Comparison of ENCODE assay signal across 8 cellular contexts in the genomic region with DNA sequence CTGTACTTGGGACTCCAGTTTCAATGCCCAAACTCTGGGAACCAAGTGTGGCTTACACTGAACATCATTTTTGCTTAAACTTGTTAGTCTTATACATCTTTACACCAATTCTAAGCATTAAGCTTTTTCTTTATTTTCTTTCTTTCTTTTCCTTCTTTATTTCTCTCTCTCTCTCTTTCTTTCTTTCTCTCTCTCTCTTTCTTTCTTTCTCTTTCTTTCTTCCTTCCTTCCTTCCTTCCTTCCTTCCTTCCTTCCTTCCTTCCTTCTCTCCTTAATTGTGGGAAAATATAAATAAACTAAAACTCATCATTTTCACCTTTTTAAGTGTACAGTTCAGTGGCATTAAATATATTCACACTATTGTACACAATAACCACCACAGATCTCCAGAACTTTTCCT. TPM values are rescaled to one million over a fixed set of nuclear protein-coding genes. Genes with fewer than 3 reads are reported as not detected.
"Had no signal": no experiment of that assay in that cellular context is flagged by ENCODE, and none has a peak within 500 bp of the region (broad histone marks: within the 10 kb centered on the region; RNA-seq: fewer than 3 reads in every experiment).

No MANE protein-coding gene starts in this region.

- ATAC-seq: GM12878 had no signal

- DNase-seq: GDM1, GF-D8 had no signal

- FAIRE-seq: G401.6, GM12878, GM12892, GM18507, GM19239 had no signal

- H3K4me3 ChIP-seq: GM12878 had no signal

RNA-seq across cellular contexts. Expression of gene HLA-DQA2, which starts 31.6 kb away (rescaled TPM):
- total RNA-seq: G401 had no signal

RNA-seq across cellular contexts. Expression of gene HLA-DQB1, which starts 43.2 kb away (rescaled TPM):
- total RNA-seq: G401 had no signal

RNA-seq across cellular contexts. Expression of gene HLA-DQB2, which starts 53.7 kb away (rescaled TPM):
- total RNA-seq: G401 had no signal
